Comparison of ENCODE assay signal across 18 cellular contexts in the genomic region with DNA sequence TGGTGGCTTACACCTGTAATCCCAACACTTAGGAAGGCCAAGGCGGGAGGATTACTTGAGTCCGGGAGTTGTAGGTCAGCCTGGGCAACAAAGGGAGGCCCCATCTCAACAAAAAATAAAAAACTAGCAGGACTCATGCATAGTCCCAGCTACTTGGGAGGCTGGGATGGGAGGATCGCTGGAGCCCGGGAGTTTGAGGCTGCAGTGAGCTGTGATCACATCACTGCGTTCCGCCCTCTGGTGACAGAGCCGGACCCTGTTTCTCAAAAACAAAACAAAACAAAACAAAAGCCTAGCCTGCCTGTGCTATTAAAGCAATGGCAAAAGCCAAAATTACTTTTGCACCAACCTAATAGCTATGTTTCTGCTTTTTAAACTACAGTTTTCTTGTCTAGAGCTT. TPM values are rescaled to one million over a fixed set of nuclear protein-coding genes. Genes with fewer than 3 reads are reported as not detected.
DNase-seq lines count a peak whose midpoint lies in the region; ATAC-seq, FAIRE-seq and TF ChIP-seq lines count a peak whose summit lies in the region.
"Had no signal": no experiment of that assay in that cellular context is flagged by ENCODE, and none has a peak within 500 bp of the region (broad histone marks: within the 10 kb centered on the region; RNA-seq: fewer than 3 reads in every experiment).

No MANE protein-coding gene starts in this region.

- H4K8ac ChIP-seq in H1 (ENCODE audit: extremely low read depth, insufficient read depth, low read length) (no peak overlapping the region), mesendoderm (ENCODE audit: low read depth, low read length) (no peak overlapping the region)

- no peaks in the 10 kb centered on the region for H4K20me1 ChIP-seq in OCI-LY7 (ENCODE audit: insufficient read depth, low read length)
- H4K20me1 ChIP-seq in H1 (replicated peaks in 1 of 2; ENCODE audit: control insufficient read depth in 1 of 2, insufficient read depth in 2 of 2, low read length in 2 of 2) = no peaks in the 10 kb centered on the region
- H4K20me1 ChIP-seq: BLaER1 had no signal

- no peak overlapping the region for H2AK5ac ChIP-seq in H1 (ENCODE audit: low read depth, low read length)
- H2AK5ac ChIP-seq in mesendoderm (ENCODE audit: low read length) = no peak overlapping the region

- H3K79me2 ChIP-seq in OCI-LY7 (ENCODE audit: insufficient read depth, low read depth, low read length) (no peaks in the 10 kb centered on the region), H1 (ENCODE audit: control insufficient read depth in 1 of 2, insufficient read depth in 2 of 2, low read length in 2 of 2) (no peaks in the 10 kb centered on the region), mesendoderm (ENCODE audit: control insufficient read depth, insufficient read depth, low read length) (no peaks in the 10 kb centered on the region)

- H3K4me3 ChIP-seq in right cardiac atrium (ENCODE audit: low read length) = no peak overlapping the region
- H3K4me3 ChIP-seq in heart left ventricle = no peak overlapping the region
- H3K4me3 ChIP-seq in OCI-LY7 (ENCODE audit: low read depth, low read length, poor library complexity, severe bottlenecking) = no peak overlapping the region
- no peak overlapping the region for H3K4me3 ChIP-seq in H1 (ENCODE audit: extremely low read depth in 1 of 4, insufficient read depth in 2 of 4, low read depth in 3 of 4, low read length in 4 of 4)
- H3K4me3 ChIP-seq in mesendoderm (ENCODE audit: low read length) = no peak overlapping the region

- no peak overlapping the region for H4K5ac ChIP-seq in H1 (ENCODE audit: insufficient read length, low read depth, low read length)
- no peak overlapping the region for H4K5ac ChIP-seq in mesendoderm (ENCODE audit: low read length)

- no peaks in the 10 kb centered on the region for H3K9me2 ChIP-seq in OCI-LY7 (ENCODE audit: insufficient read depth, low read length)

- no peaks in the 10 kb centered on the region for H3K27me3 Mint-ChIP-seq in type B pancreatic cell
- H3K27me3 Mint-ChIP-seq: effector memory CD8-positive, alpha-beta T cell had no signal

- WGBS in right cardiac atrium = 87% methylated on average over 7 of the region's 7 CpGs
- WGBS in heart left ventricle, 4 donors = 82 to 91% (median 88%) methylated on average over 7 of the region's 7 CpGs
- WGBS in H1 (ENCODE audit: extremely low coverage in 1 of 2, insufficient coverage in 1 of 2, insufficient read length in 1 of 2, insufficient replicate concordance in 2 of 2, low coverage in 1 of 2, low lambda C conversion rate in 2 of 2, missing lambda C conversion rate in 1 of 2), 2 experiments = 98% methylated on average over 7 of the region's 7 CpGs; no CpG with 5 or more reads in 1 of the 2 experiments
- WGBS in mesendoderm (ENCODE audit: extremely low coverage, insufficient coverage, low lambda C conversion rate) = no CpG with 5 or more reads among the region's 7 CpGs

- TF ChIP-seq RAD21 in H1 (IDR thresholded peaks at IDR 0.05 in 1 of 2, conservative IDR thresholded peaks at IDR 0.05 in 1 of 2; ENCODE audit: low read depth in 2 of 2, low read length in 2 of 2) = peak; percentile 6 to 8; a peak in 1 of 4 replicates

- no peak overlapping the region for H3K18ac ChIP-seq in H1 (ENCODE audit: extremely low read depth, low read length)
- H3K18ac ChIP-seq in mesendoderm (ENCODE audit: low read length) = no peak overlapping the region

- H3K36me3 Mint-ChIP-seq in type B pancreatic cell = no peaks in the 10 kb centered on the region
- H3K36me3 Mint-ChIP-seq: mesothelial cell of epicardium had no signal

- no peak for TF ChIP-seq CTCF in heart left ventricle (IDR thresholded peaks at IDR 0.05)
- TF ChIP-seq CTCF in OCI-LY7 (conservative IDR thresholded peaks at IDR 0.05; ENCODE audit: low read length) = peak; percentile 72
- TF ChIP-seq CTCF in H1 (IDR thresholded peaks at IDR 0.05; ENCODE audit: control extremely low read depth in 1 of 3, insufficient read depth in 1 of 3, low read depth in 1 of 3, low read length in 3 of 3) = no peak
- TF ChIP-seq CTCF in type B pancreatic cell (conservative IDR thresholded peaks at IDR 0.05) = no peak

- H3K23me2 ChIP-seq in H1 (ENCODE audit: low read depth, low read length) = no peaks in the 10 kb centered on the region; the same call in 1 of the 2 replicates

- H3K4me2 ChIP-seq in OCI-LY7 (ENCODE audit: low read length) (peak overlapping the region; percentile 90; the same call in 1 of the 2 replicates), H1 (ENCODE audit: insufficient read depth in 1 of 2, low read depth in 2 of 2, low read length in 2 of 2) (no peak overlapping the region; a peak in 1 of 4 replicates), mesendoderm (ENCODE audit: low read length) (no peak overlapping the region)

- H3K9ac ChIP-seq in H1 (replicated peaks in 1 of 4; ENCODE audit: extremely low read depth in 1 of 4, low read depth in 3 of 4, low read length in 3 of 4) = no peak overlapping the region
- H3K9ac ChIP-seq in mesendoderm (ENCODE audit: low read length) = no peak overlapping the region

- H3K4me1 ChIP-seq in right cardiac atrium (ENCODE audit: control insufficient read depth, insufficient read depth, low read length) = no peaks in the 10 kb centered on the region
- peaks cover 0 to 29% (median 12%) of the 10 kb centered on the region in 12 donors for H3K4me1 ChIP-seq in heart left ventricle
- peaks cover 13% of the 10 kb centered on the region for H3K4me1 ChIP-seq in OCI-LY7 (ENCODE audit: insufficient read depth, low read length, poor library complexity, severe bottlenecking)
- peaks cover 0 to 2% (median 0%) of the 10 kb centered on the region in 4 experiments; a peak in 1 of 7 replicates for H3K4me1 ChIP-seq in H1 (replicated peaks in 1 of 4; ENCODE audit: control insufficient read depth in 3 of 4, insufficient read depth in 4 of 4, low read length in 3 of 4)
- H3K4me1 ChIP-seq in mesendoderm (ENCODE audit: control insufficient read depth, low read depth, low read length) = no peaks in the 10 kb centered on the region

- no peaks in the 10 kb centered on the region for H3K4me1 Mint-ChIP-seq in type B pancreatic cell (ENCODE audit: unreplicated experiment)

- POLR2A ChIA-PET in OCI-LY7 (lab: Charles Lee) = interaction anchor here (0.7 to 2.6 kb wide), 8 partner anchors 9 to 76 kb away, joined by 3 to 9 read pairs (median 3); a partner anchor contains a TSS
- POLR2A ChIA-PET in H1 (lab: Charles Lee; ENCODE audit: partially characterized antibody) = interaction anchor here (0.8 to 5.1 kb wide), 6 partner anchors 12 to 80 kb away, joined by 3 to 37 read pairs (median 3); no protein-coding TSS in a partner anchor

- H3K9me3 ChIP-seq in right cardiac atrium (ENCODE audit: control insufficient read depth, low read length) (no peaks in the 10 kb centered on the region), heart left ventricle (no peaks in the 10 kb centered on the region), OCI-LY7 (ENCODE audit: low read length) (no peaks in the 10 kb centered on the region), H1 (ENCODE audit: insufficient read depth in 2 of 2, low read depth in 1 of 2, low read length in 1 of 2) (no peaks in the 10 kb centered on the region)
- H3K9me3 ChIP-seq: BLaER1, stomach had no signal

- FAIRE-seq in H1 (lab: Jason Lieb, UNC) = no peak
- FAIRE-seq: bronchial epithelial cell had no signal

- DNase-seq in right cardiac atrium (peak in 2 of 3 donors; percentile 18 to 27), heart left ventricle (no peak), OCI-LY7 (ENCODE audit: low spot score) (peak; percentile 42), H1 (ENCODE audit: low read depth in 1 of 2, low spot score in 2 of 2) (no peak), type B pancreatic cell (ENCODE audit: extremely low spot score, unreplicated experiment) (no peak), NCI-H187 (lab: John Stamatoyannopoulos, UW) (no peak), left lobe of liver (ENCODE audit: low spot score) (no peak), mesendoderm (no peak)
- DNase-seq: activated CD4-positive, alpha-beta T cell treated with anti-CD3 and anti-CD28 coated beads for 48 hours; activated effector memory CD4-positive, alpha-beta T cell treated with anti-CD3 and anti-CD28 coated beads, Interleukin-2, amount 50 U/mL, for 16 hours; DMS79; effector memory CD8-positive, alpha-beta T cell; HCEC 1CT; stomach; T-helper 9 cell had no signal

- no peak overlapping the region for H3K4ac ChIP-seq in H1 (replicated peaks; ENCODE audit: insufficient read length, low read depth, low read length)
- no peak overlapping the region for H3K4ac ChIP-seq in mesendoderm (ENCODE audit: low read depth, low read length)

- TF ChIP-seq EP300 in H1 (IDR thresholded peaks at IDR 0.05; ENCODE audit: borderline replicate concordance in 1 of 2, low read depth in 2 of 2, low read length in 2 of 2) = no peak

- no peak overlapping the region for H3K14ac ChIP-seq in H1 (ENCODE audit: insufficient read length)

- intact Hi-C loops in right cardiac atrium (cut with DNase I) (no loop called here), heart left ventricle (cut with DNase I) (loop anchor here in 3 of 10 donors (2.0 to 10.0 kb wide), 2 partner anchors 61 to 75 kb away; no protein-coding TSS in a partner anchor), OCI-LY7 (cut with micrococcal nuclease; ENCODE audit: unreplicated experiment) (loop anchor here (2.0 kb wide), 2 partner anchors 17 to 51 kb away; a partner anchor contains a TSS)

- no peak overlapping the region for H3K27ac Mint-ChIP-seq in type B pancreatic cell

- H3K27ac ChIP-seq in right cardiac atrium (ENCODE audit: low read length) (no peak overlapping the region), heart left ventricle (no peak overlapping the region), OCI-LY7 (ENCODE audit: low read depth, low read length, poor library complexity, severe bottlenecking) (no peak overlapping the region), H1 (ENCODE audit: low read depth, low read length) (no peak overlapping the region), mesendoderm (ENCODE audit: low read depth, low read length) (no peak overlapping the region)
- H3K27ac ChIP-seq: BLaER1, stomach had no signal

- no peak overlapping the region for H2BK12ac ChIP-seq in H1 (ENCODE audit: low read depth, low read length)

- no peak for ATAC-seq in right cardiac atrium
- ATAC-seq in heart left ventricle = no peak
- ATAC-seq in left lobe of liver = no peak
- ATAC-seq: effector memory CD8-positive, alpha-beta T cell had no signal

- H3K56ac ChIP-seq in H1 (replicated peaks; ENCODE audit: insufficient read length, low read depth, low read length) (no peak overlapping the region), mesendoderm (ENCODE audit: low read length) (no peak overlapping the region)

- H3K4me3 Mint-ChIP-seq in type B pancreatic cell = peak overlapping the region; percentile 72

- no peaks in the 10 kb centered on the region for H3K9me3 Mint-ChIP-seq in type B pancreatic cell
- H3K9me3 Mint-ChIP-seq: effector memory CD8-positive, alpha-beta T cell; mesothelial cell of epicardium had no signal

- no peak overlapping the region for H3K23ac ChIP-seq in H1 (ENCODE audit: insufficient read length)
- H3K23ac ChIP-seq in mesendoderm (ENCODE audit: low read length) = no peak overlapping the region

- H2BK5ac ChIP-seq in H1 (ENCODE audit: low read depth, low read length) (no peak overlapping the region), mesendoderm (ENCODE audit: low read length) (no peak overlapping the region)

- H3K27me3 ChIP-seq in right cardiac atrium (ENCODE audit: control insufficient read depth, insufficient read depth) (no peaks in the 10 kb centered on the region), heart left ventricle (no peaks in the 10 kb centered on the region), H1 (replicated peaks in 1 of 4; ENCODE audit: control insufficient read depth in 3 of 4, extremely low read depth in 1 of 4, insufficient read depth in 3 of 4, low read length in 3 of 4) (no peaks in the 10 kb centered on the region), mesendoderm (ENCODE audit: insufficient read depth, low read length, poor library complexity) (no peaks in the 10 kb centered on the region)
- H3K27me3 ChIP-seq: BLaER1 had no signal

- H2AFZ ChIP-seq in OCI-LY7 (ENCODE audit: low read length) (no peak overlapping the region), H1 (ENCODE audit: low read length) (no peak overlapping the region)

- H2BK15ac ChIP-seq in H1 (ENCODE audit: low read length) = no peak overlapping the region
- H2BK15ac ChIP-seq in mesendoderm (replicated peaks; ENCODE audit: low read depth) = no peak overlapping the region

- no peak for TF ChIP-seq POLR2A in heart left ventricle (IDR thresholded peaks at IDR 0.05)
- TF ChIP-seq POLR2A in H1 (IDR thresholded peaks at IDR 0.05; ENCODE audit: control extremely low read depth in 1 of 2, low read depth in 2 of 2, low read length in 2 of 2) = no peak

- no peak overlapping the region for H2BK120ac ChIP-seq in H1 (replicated peaks; ENCODE audit: low read depth, low read length)
- H2BK120ac ChIP-seq in mesendoderm (ENCODE audit: low read depth, low read length) = no peak overlapping the region

- BruUV-seq in OCI-LY7 (replicated peaks; lab: Mats Ljungman, UMichigan) = no TSS peak

- no peak overlapping the region for H2BK20ac ChIP-seq in H1 (ENCODE audit: low read length)

- CTCF ChIA-PET in OCI-LY7 (lab: Charles Lee; ENCODE audit: unreplicated experiment) (no interaction called here), H1 (lab: Charles Lee; ENCODE audit: partially characterized antibody) (interaction anchor here (0.7 to 5.3 kb wide), 17 partner anchors 10 to 76 kb away, joined by 3 to 37 read pairs (median 4); a partner anchor contains a TSS)

- H4K91ac ChIP-seq in H1 (replicated peaks; ENCODE audit: insufficient read length, low read length) = no peak overlapping the region

- H3K79me1 ChIP-seq in H1 (ENCODE audit: low read depth, low read length) (no peaks in the 10 kb centered on the region), mesendoderm (ENCODE audit: low read length) (no peaks in the 10 kb centered on the region)

- H3K36me3 ChIP-seq in heart left ventricle (no peaks in the 10 kb centered on the region), OCI-LY7 (ENCODE audit: insufficient read depth, low read length) (no peaks in the 10 kb centered on the region), H1 (ENCODE audit: control insufficient read depth in 2 of 4, insufficient read depth in 4 of 4, low read length in 3 of 4) (no peaks in the 10 kb centered on the region), mesendoderm (ENCODE audit: control insufficient read depth, insufficient read depth, low read length) (no peaks in the 10 kb centered on the region)
- H3K36me3 ChIP-seq: BLaER1, stomach had no signal

RNA-seq across cellular contexts. Expression of a gene that starts 1.5 kb away (rescaled TPM):
- total RNA-seq in right cardiac atrium (10 to 100 TPM; 10.4 to 12.3 (median 11.7) TPM), heart left ventricle (10 to 100 TPM in 3 of 9 donors, 1 to 10 TPM in 6; 6.5 to 17.3 (median 8.2) TPM), OCI-LY7 (2022) (14.2 and 14.3 TPM in 2 replicates), type B pancreatic cell (ENCODE audit: low replicate concordance) (19.5 and 23.9 TPM in 2 replicates), left lobe of liver (20.1 TPM)
- polyA plus RNA-seq in right cardiac atrium (8.3 TPM), heart left ventricle (1 to 10 TPM; 5.9 to 8.4 TPM), H1 (2011; rRNA removed) (5.1 and 5.5 TPM in 2 replicates)
- 6.8 and 7.4 TPM in 2 replicates for total RNA-seq in OCI-LY7 (2014; rRNA removed; shearing (Covaris generic))
- 3.4 and 4.6 TPM in 2 replicates for total RNA-seq in H1 (2021; fragmentation: NEBNext Ultra II Directional; extraction: Animal tissue kit (Norgen Biotek cat#: 25700))
- 4.4 TPM for polyA plus RNA-seq in H1 (2011; cell fraction: cytosol; rRNA removed)
- 16.1 TPM for polyA plus RNA-seq in H1 (2011; cell fraction: nucleus; rRNA removed)
- 4.1 to 5.8 TPM (median 4.7 TPM) in 4 replicates for polyA plus RNA-seq in H1 (2012, experiment 1 of 2)
- polyA plus RNA-seq in H1 (2012, experiment 2 of 2) = 3.7 TPM
- polyA plus RNA-seq in H1 (2013, experiment 1 of 2) = 2.4 TPM
- polyA plus RNA-seq in H1 (2013, experiment 2 of 2) = 2.2 TPM
- 3.7 and 3.9 TPM in 2 replicates for polyA minus RNA-seq in H1 (2011; rRNA and poly(A)+ RNA removed)
- polyA minus RNA-seq in H1 (2011; cell fraction: cytosol; rRNA and poly(A)+ RNA removed) = 5.1 TPM
- polyA minus RNA-seq in H1 (2011; cell fraction: nucleus; rRNA and poly(A)+ RNA removed) = 3.6 TPM
- 1.4 TPM for polyA plus RNA-seq in mesendoderm (2013, experiment 1 of 2)
- polyA plus RNA-seq in mesendoderm (2013, experiment 2 of 2) = 1.4 TPM

RNA-seq across cellular contexts. Expression of a gene that starts 17.0 kb away (rescaled TPM):
- total RNA-seq in right cardiac atrium (10 to 100 TPM; 15.4 to 21.3 (median 19.9) TPM), heart left ventricle (10 to 100 TPM; 16.7 to 44.6 (median 20.1) TPM), OCI-LY7 (2022) (48.5 and 61.0 TPM in 2 replicates), type B pancreatic cell (ENCODE audit: low replicate concordance) (8.5 and 37.2 TPM in 2 replicates), left lobe of liver (14.7 TPM)
- polyA plus RNA-seq in right cardiac atrium (13.3 TPM), heart left ventricle (10 to 100 TPM in 1 of 2 donors, 1 to 10 TPM in 1; 8.4 to 23.7 TPM), H1 (2011; rRNA removed) (14.4 and 30.5 TPM in 2 replicates)
- 42.6 and 44.6 TPM in 2 replicates for total RNA-seq in OCI-LY7 (2014; rRNA removed; shearing (Covaris generic))
- 39.3 and 39.7 TPM in 2 replicates for total RNA-seq in H1 (2021; fragmentation: NEBNext Ultra II Directional; extraction: Animal tissue kit (Norgen Biotek cat#: 25700))
- 16.9 TPM for polyA plus RNA-seq in H1 (2011; cell fraction: cytosol; rRNA removed)
- 28.1 TPM for polyA plus RNA-seq in H1 (2011; cell fraction: nucleus; rRNA removed)
- 19.3 to 24.6 TPM (median 22.0 TPM) in 4 replicates for polyA plus RNA-seq in H1 (2012, experiment 1 of 2)
- 19.9 TPM for polyA plus RNA-seq in H1 (2012, experiment 2 of 2)
- 26.7 TPM for polyA plus RNA-seq in H1 (2013, experiment 1 of 2)
- polyA plus RNA-seq in H1 (2013, experiment 2 of 2) = 27.0 TPM
- polyA minus RNA-seq in H1 (2011; rRNA and poly(A)+ RNA removed) = 33.4 and 49.9 TPM in 2 replicates
- polyA minus RNA-seq in H1 (2011; cell fraction: cytosol; rRNA and poly(A)+ RNA removed) = 43.4 TPM
- 43.8 TPM for polyA minus RNA-seq in H1 (2011; cell fraction: nucleus; rRNA and poly(A)+ RNA removed)
- 23.5 TPM for polyA plus RNA-seq in mesendoderm (2013, experiment 1 of 2)
- polyA plus RNA-seq in mesendoderm (2013, experiment 2 of 2) = 23.1 TPM

Comparison
In these comparisons a context has a peak if more than half of its experiments do, and no peak if none do; other contexts are left out.
1. DNase-seq: peak in right cardiac atrium (2 of 3) and OCI-LY7 (single experiment); none in heart left ventricle (0 of 5), H1 (0 of 2), type B pancreatic cell (single experiment), NCI-H187 (0 of 2), left lobe of liver (single experiment) and mesendoderm (single experiment).